8 cellular contexts compared by ENCODE assay signal in the genomic region with DNA sequence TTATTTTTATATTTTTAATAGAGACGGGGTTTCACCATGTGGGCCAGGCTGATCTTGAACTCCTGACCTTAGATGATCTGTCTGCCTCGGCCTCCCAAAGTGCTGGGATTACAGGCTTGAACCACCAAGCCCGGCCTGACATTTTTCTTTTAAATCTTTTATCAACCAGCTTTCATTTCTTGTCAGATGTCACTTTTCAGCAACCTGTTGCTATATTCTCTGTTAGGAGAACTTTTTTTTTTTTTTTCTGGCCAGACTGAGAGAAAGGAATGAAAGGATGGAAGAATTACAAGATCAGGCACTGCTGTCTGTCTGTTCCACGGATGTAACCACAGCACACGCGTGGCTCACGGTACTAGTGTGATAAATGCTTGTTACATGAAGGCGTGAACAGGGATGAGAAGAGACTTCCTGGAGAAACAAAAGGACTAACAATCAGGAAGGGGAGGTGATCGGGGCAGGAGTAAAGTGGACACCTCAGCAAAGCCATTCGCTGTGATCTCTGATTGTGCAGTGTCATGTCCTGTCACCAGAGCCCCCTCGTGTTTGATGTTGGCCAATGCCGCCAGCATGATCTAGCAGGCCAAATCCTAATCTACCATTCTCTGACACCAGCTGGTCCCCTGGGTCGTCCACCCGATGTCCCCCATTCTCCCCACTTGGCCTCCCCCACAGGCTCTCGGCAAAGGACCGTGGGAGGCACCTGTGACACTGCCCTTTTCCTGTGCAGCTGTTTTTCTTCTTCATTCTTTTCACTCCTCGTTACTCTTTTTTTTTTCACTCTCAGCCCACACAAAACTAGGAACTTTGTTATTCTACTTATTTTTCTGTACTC.
DNase-seq lines count a peak whose midpoint lies in the region; ATAC-seq and TF ChIP-seq lines count a peak whose summit lies in the region.

No MANE protein-coding gene starts in this region.

- ATAC-seq in HG03521 (IDR thresholded peaks at IDR 0.05; ENCODE audit: unreplicated experiment) (peak; percentile 51), lower lobe of right lung (peak; percentile 4 to 7)

- intact Hi-C loops in lower lobe of right lung (cut with DNase I), result loop anchor here (10.0 kb wide), 1 partner anchor 58 kb away; no protein-coding TSS in a partner anchor

- no peaks in the 10 kb centered on the region for H3K27me3 ChIP-seq in lower lobe of right lung (ENCODE audit: low read depth)
- no peaks in the 10 kb centered on the region for H3K27me3 ChIP-seq in stomach smooth muscle (ENCODE audit: control insufficient read depth in 1 of 2, insufficient read depth in 2 of 2, low read length in 2 of 2)

- H3K27ac ChIP-seq in lower lobe of right lung (peak overlapping the region; percentile 96), stomach smooth muscle (ENCODE audit: low read length) (peak overlapping the region; percentile 99)

- peak overlapping the region; percentile 13 to 96 for H3K9ac ChIP-seq in stomach smooth muscle (ENCODE audit: low read length in 2 of 2)

- TF ChIP-seq CTCF in choroid plexus epithelial cell (conservative IDR thresholded peaks at IDR 0.05; ENCODE audit: low read depth, low read length) (peak; percentile 35), lower lobe of right lung (IDR thresholded peaks at IDR 0.05) (peak; percentile 19)

- peak; percentile 66 for DNase-seq in activated naive CD4-positive, alpha-beta T cell treated with Interleukin-2 at 50 U/mL for 16 hours
- DNase-seq in activated naive CD4-positive, alpha-beta T cell (lab: John Stamatoyannopoulos, UW), result no peak
- DNase-seq in T-helper 2 cell, result peak in 4 of 5 experiments; percentile 18 to 82 (median 28)
- DNase-seq in choroid plexus epithelial cell (ENCODE audit: low read depth), result peak; percentile 36
- DNase-seq in lower lobe of right lung, result peak; percentile 62
- no peak for DNase-seq in HCEC 1CT

- H3K9me3 ChIP-seq in lower lobe of right lung, result no peaks in the 10 kb centered on the region
- H3K9me3 ChIP-seq in stomach smooth muscle (ENCODE audit: control insufficient read depth in 2 of 2, low read length in 2 of 2), result no peaks in the 10 kb centered on the region

- H3K4me1 ChIP-seq in lower lobe of right lung (peaks cover 61% of the 10 kb centered on the region), stomach smooth muscle (ENCODE audit: control insufficient read depth, insufficient read depth, low read length) (peaks cover 37% of the 10 kb centered on the region)

- H3K4me3 ChIP-seq in choroid plexus epithelial cell (ENCODE audit: low read depth, low read length), result no peak overlapping the region
- H3K4me3 ChIP-seq in lower lobe of right lung, result peak overlapping the region; percentile 57
- peak overlapping the region; percentile 63 to 82 for H3K4me3 ChIP-seq in stomach smooth muscle (ENCODE audit: low read length in 2 of 2)

- H3K36me3 ChIP-seq in lower lobe of right lung, result no peaks in the 10 kb centered on the region
- H3K36me3 ChIP-seq in stomach smooth muscle (ENCODE audit: control insufficient read depth in 2 of 2, insufficient read depth in 2 of 2, low read length in 2 of 2), result no peaks in the 10 kb centered on the region

Comparison
In these comparisons a context has a peak if more than half of its experiments do, and no peak if none do; other contexts are left out.
1. DNase-seq: peak in activated naive CD4-positive, alpha-beta T cell treated with Interleukin-2 at 50 U/mL for 16 hours (single experiment), T-helper 2 cell (4 of 5), choroid plexus epithelial cell (single experiment) and lower lobe of right lung (single experiment); none in activated naive CD4-positive, alpha-beta T cell (0 of 4) and HCEC 1CT (single experiment).